28 cellular contexts compared by ENCODE assay signal in the genomic region with DNA sequence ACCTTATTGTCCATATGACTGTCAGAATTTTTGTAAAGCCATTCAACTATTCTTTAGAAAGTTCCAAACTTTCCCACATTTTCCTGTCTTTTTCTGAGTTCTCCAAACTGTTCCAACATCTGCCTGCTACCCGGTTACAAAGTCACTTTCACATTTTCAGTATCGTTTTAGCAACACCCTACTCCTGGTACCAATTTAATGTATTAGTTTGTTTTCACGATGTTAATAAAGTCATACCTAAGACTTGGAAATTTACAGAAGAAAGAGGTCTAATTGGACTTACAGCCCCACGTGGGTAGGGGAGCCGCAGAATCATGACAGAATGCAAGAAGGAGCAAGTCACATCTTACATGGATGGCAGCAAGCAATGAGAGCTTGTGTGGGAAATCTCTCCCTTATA.
"Had no signal": no experiment of that assay in that cellular context is flagged by ENCODE, and none has a peak within 500 bp of the region (broad histone marks: within the 10 kb centered on the region; RNA-seq: fewer than 3 reads in every experiment).

No MANE protein-coding gene starts in this region.

- H3K27me3 ChIP-seq: colonic mucosa, dorsolateral prefrontal cortex, esophagus muscularis mucosa, esophagus squamous epithelium, foreskin keratinocyte, gastrocnemius medialis, gastroesophageal sphincter, heart left ventricle, heart right ventricle had no signal

- ATAC-seq: effector memory CD8-positive, alpha-beta T cell; esophagus mucosa; foreskin keratinocyte; gastrocnemius medialis; gastroesophageal sphincter; heart left ventricle; heart right ventricle had no signal

- H3K9me3 ChIP-seq: colonic mucosa, gastrocnemius medialis had no signal

- H3K27ac Mint-ChIP-seq: dendritic cell treated with granulocyte-macrophage colony-stimulating factor and Interleukin-4, amounts not matched to agents 40 ng/mL and 50 ng/mL, for 4 days; effector memory CD8-positive, alpha-beta T cell had no signal

- FAIRE-seq: colon, endometrium, endothelial cell of umbilical vein, frontal cortex had no signal

- H3K27me3 Mint-ChIP-seq: dendritic cell treated with granulocyte-macrophage colony-stimulating factor and Interleukin-4, amounts not matched to agents 40 ng/mL and 50 ng/mL, for 4 days; effector memory CD8-positive, alpha-beta T cell had no signal

- DNase-seq: colonic mucosa; cortex of kidney; dermis blood vessel endothelial cell; dorsolateral prefrontal cortex; effector CD4-positive, alpha-beta T cell; effector CD8-positive, alpha-beta T cell; effector memory CD4-positive, alpha-beta T cell; effector memory CD8-positive, alpha-beta T cell; erythroblast; esophagus squamous epithelium; foreskin fibroblast; foreskin keratinocyte; foreskin melanocyte; gastrocnemius medialis; glutamatergic neuron; head of caudate nucleus; heart left ventricle; heart right ventricle had no signal

- H3K27ac ChIP-seq: colonic mucosa, coronary artery, dorsolateral prefrontal cortex, epithelial cell of prostate, esophagus muscularis mucosa, esophagus squamous epithelium, foreskin keratinocyte, gastrocnemius medialis, gastroesophageal sphincter, heart left ventricle, heart right ventricle had no signal

- H3K4me1 ChIP-seq: colonic mucosa, esophagus muscularis mucosa, esophagus squamous epithelium, foreskin keratinocyte, gastrocnemius medialis, gastroesophageal sphincter, heart left ventricle, heart right ventricle had no signal

- H3K36me3 ChIP-seq: colonic mucosa, esophagus muscularis mucosa, esophagus squamous epithelium, gastrocnemius medialis, gastroesophageal sphincter, heart left ventricle, heart right ventricle had no signal

- H3K4me3 Mint-ChIP-seq: dendritic cell treated with granulocyte-macrophage colony-stimulating factor and Interleukin-4, amounts not matched to agents 40 ng/mL and 50 ng/mL, for 4 days; effector memory CD8-positive, alpha-beta T cell had no signal

- H3K4me3 ChIP-seq: colonic mucosa, coronary artery, dorsolateral prefrontal cortex, esophagus muscularis mucosa, esophagus squamous epithelium, gastrocnemius medialis, gastroesophageal sphincter, heart left ventricle, heart right ventricle had no signal
